In the genomic region with DNA sequence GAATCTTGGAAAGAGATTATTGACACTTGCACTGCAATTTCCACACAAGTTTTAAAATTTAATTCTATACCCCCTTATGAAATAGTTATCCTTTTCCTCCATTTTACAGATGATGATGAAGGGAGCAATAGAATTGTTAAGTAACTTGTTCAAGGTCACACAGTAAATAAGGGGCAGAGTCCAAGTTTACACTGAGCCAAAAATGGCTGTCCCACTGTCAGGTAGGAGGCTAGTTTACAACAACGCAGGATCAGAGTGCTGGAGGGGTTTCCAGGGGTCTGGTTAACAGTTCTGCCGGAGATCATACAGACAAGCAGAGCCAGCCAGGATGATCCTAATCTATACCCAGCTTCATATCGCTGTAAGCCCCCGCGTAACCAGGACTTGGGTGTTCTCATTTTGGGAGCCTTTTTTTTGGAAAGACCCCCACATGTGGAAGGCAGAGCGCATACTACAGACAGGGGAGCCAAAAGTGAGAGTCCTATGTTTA, we compare ENCODE assay signal across 8 cellular contexts. TPM values are rescaled to one million over a fixed set of nuclear protein-coding genes. Genes with fewer than 3 reads are reported as not detected.
A peak's percentile ranks its signal among the peaks of the same experiment; 100 is the strongest.
DNase-seq lines count a peak whose midpoint lies in the region; ATAC-seq and TF ChIP-seq lines count a peak whose summit lies in the region.

No MANE protein-coding gene starts in this region.

- TF ChIP-seq CTCF in MCF 10A (IDR thresholded peaks at IDR 0.05; ENCODE audit: unreplicated experiment) (no peak), lower lobe of right lung (IDR thresholded peaks at IDR 0.05) (no peak), tibial artery (IDR thresholded peaks at IDR 0.05) (no peak)

- H3K27me3 ChIP-seq in lower lobe of right lung (ENCODE audit: low read depth): peaks cover 23% of the 10 kb centered on the region
- H3K27me3 ChIP-seq in tibial artery: peaks cover 0 to 20% of the 10 kb centered on the region in 2 donors

- POLR2A ChIA-PET in MCF 10A (lab: Yijun Ruan, JAX): interaction anchor here (0.6 to 9.3 kb wide), 9 partner anchors 22 to 310 kb away, joined by 3 to 146 read pairs (median 6); no protein-coding TSS in a partner anchor

- BruUV-seq in MCF 10A (replicated peaks; lab: Mats Ljungman, UMichigan): no TSS peak

- no peak for ATAC-seq in activated T-cell treated with anti-CD3 and anti-CD28 coated beads, Interleukin-2, amount 50 U/mL, for 72 hours (replicated peaks in 1 of 2)
- ATAC-seq in lower lobe of right lung: no peak
- no peak for ATAC-seq in GM21619 (IDR thresholded peaks at IDR 0.05; ENCODE audit: unreplicated experiment)

- H3K9me3 Mint-ChIP-seq in activated T-cell treated with anti-CD3 and anti-CD28 coated beads, Interleukin-2, amount 50 U/mL, for 72 hours: no peaks in the 10 kb centered on the region
- no peaks in the 10 kb centered on the region for H3K9me3 Mint-ChIP-seq in MCF 10A (ENCODE audit: unreplicated experiment)

- H3K4me1 ChIP-seq in lower lobe of right lung: peaks cover 39% of the 10 kb centered on the region
- peaks cover 0 to 42% (median 23%) of the 10 kb centered on the region in 4 donors for H3K4me1 ChIP-seq in tibial artery

- CTCF ChIA-PET in MCF 10A (lab: Yijun Ruan, JAX): interaction anchor here (0.6 to 4.5 kb wide), 10 partner anchors 11 to 286 kb away, joined by 3 to 44 read pairs (median 3); no protein-coding TSS in a partner anchor

- intact Hi-C loops in MCF 10A (cut with micrococcal nuclease): loop anchor here (5.0 kb wide), 2 partner anchors 395 to 660 kb away; partner anchors contain the start of gene SGPL1
- intact Hi-C loops in lower lobe of right lung (cut with DNase I): no loop called here
- intact Hi-C loops in tibial artery (cut with DNase I; ENCODE audit: low total_unique reads): no loop called here

- H3K27me3 Mint-ChIP-seq in activated T-cell treated with anti-CD3 and anti-CD28 coated beads, Interleukin-2, amount 50 U/mL, for 72 hours (ENCODE audit: low read depth): peaks cover 70% of the 10 kb centered on the region
- peaks cover 26% of the 10 kb centered on the region for H3K27me3 Mint-ChIP-seq in MCF 10A (ENCODE audit: insufficient read depth, unreplicated experiment)

- no peak overlapping the region for H3K27ac Mint-ChIP-seq in activated T-cell treated with anti-CD3 and anti-CD28 coated beads, Interleukin-2, amount 50 U/mL, for 72 hours
- H3K27ac Mint-ChIP-seq in MCF 10A (ENCODE audit: low read depth, unreplicated experiment): no peak overlapping the region

- H3K4me3 ChIP-seq in lower lobe of right lung (peak overlapping the region; percentile 90), tibial artery (peak overlapping the region; percentile 70 to 88)

- peak overlapping the region; percentile 52 to 61 for H3K4me3 Mint-ChIP-seq in activated T-cell treated with anti-CD3 and anti-CD28 coated beads, Interleukin-2, amount 50 U/mL, for 72 hours
- H3K4me3 Mint-ChIP-seq in MCF 10A (ENCODE audit: unreplicated experiment): peak overlapping the region; percentile 64

- H3K4me1 Mint-ChIP-seq in activated T-cell treated with anti-CD3 and anti-CD28 coated beads, Interleukin-2, amount 50 U/mL, for 72 hours (ENCODE audit: low read depth): peaks cover 9% of the 10 kb centered on the region
- H3K4me1 Mint-ChIP-seq in MCF 10A (ENCODE audit: insufficient read depth, unreplicated experiment): peaks cover 20% of the 10 kb centered on the region

- H3K9me3 ChIP-seq in lower lobe of right lung (no peaks in the 10 kb centered on the region), tibial artery (no peaks in the 10 kb centered on the region)

- H3K36me3 ChIP-seq in lower lobe of right lung (no peaks in the 10 kb centered on the region), tibial artery (no peaks in the 10 kb centered on the region)

- DNase-seq in activated T-cell treated with anti-CD3 and anti-CD28 coated beads, Interleukin-2, amount 50 U/mL, for 72 hours: no peak
- DNase-seq in activated T-cell treated with anti-CD3 and anti-CD28 coated beads for 4 hours (no peak), MCF 10A (ENCODE audit: unreplicated experiment) (no peak), lower lobe of right lung (no peak), tibial artery (no peak), NCI-H128 (lab: John Stamatoyannopoulos, UW; ENCODE audit: unreplicated experiment) (no peak), NCI-H1417 (lab: John Stamatoyannopoulos, UW) (no peak)

- peak overlapping the region; percentile 84 for H3K27ac ChIP-seq in lower lobe of right lung
- peak overlapping the region; percentile 60 to 89 for H3K27ac ChIP-seq in tibial artery

- H3K36me3 Mint-ChIP-seq in activated T-cell treated with anti-CD3 and anti-CD28 coated beads, Interleukin-2, amount 50 U/mL, for 72 hours (ENCODE audit: insufficient read depth in 2 of 2): no peaks in the 10 kb centered on the region
- peaks cover 5% of the 10 kb centered on the region for H3K36me3 Mint-ChIP-seq in MCF 10A (ENCODE audit: insufficient read depth, unreplicated experiment)

RNA-seq across cellular contexts. Expression of gene UNC5B, which starts 0.6 kb away (rescaled TPM):
- total RNA-seq in activated T-cell treated with anti-CD3 and anti-CD28 coated beads, Interleukin-2, amount 50 U/mL, for 72 hours: under 1 TPM; 0.05 to 0.12 TPM
- 80.5 and 82.4 TPM in 2 replicates for total RNA-seq in MCF 10A (2022)
- 22.2 TPM for total RNA-seq in lower lobe of right lung

Comparison
In these comparisons a context has a peak if more than half of its experiments do, and no peak if none do; other contexts are left out.
1. RNA of gene UNC5B, which starts 0.6 kb away (total RNA-seq): 80.5 to 82.4 TPM in MCF 10A and 22.2 TPM in lower lobe of right lung (single experiment); 0.05 to 0.12 TPM in activated T-cell treated with anti-CD3 and anti-CD28 coated beads, Interleukin-2, amount 50 U/mL, for 72 hours; every median in the first group is over 10 times any median in the second.